ENCODE assay signal across 26 cellular contexts in the genomic region with DNA sequence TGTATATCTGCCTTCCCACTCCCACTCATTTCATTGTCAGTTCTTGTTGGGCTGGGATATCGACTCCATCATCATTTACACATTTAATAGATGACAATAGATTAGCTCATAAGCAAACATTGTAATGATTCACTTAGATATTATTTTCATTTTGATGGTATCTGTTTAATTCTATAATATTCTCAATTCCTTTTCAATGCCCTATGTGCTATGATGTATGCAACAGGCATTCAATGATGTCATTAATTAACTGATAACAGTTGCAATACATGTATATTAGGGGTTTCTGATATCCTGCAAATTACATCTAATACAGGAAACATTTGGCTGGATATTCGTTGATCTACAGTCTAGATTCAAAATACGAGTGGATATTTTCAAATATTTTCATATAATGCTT.
DNase-seq lines count a peak whose midpoint lies in the region; ATAC-seq, FAIRE-seq and TF ChIP-seq lines count a peak whose summit lies in the region.
"Had no signal": no experiment of that assay in that cellular context is flagged by ENCODE, and none has a peak within 500 bp of the region (broad histone marks: within the 10 kb centered on the region; RNA-seq: fewer than 3 reads in every experiment).

No MANE protein-coding gene starts in this region.

- H3K4me3 ChIP-seq in HepG2 (replicated peaks in 1 of 3; ENCODE audit: insufficient read depth in 1 of 3, low read depth in 2 of 3, low read length in 3 of 3) (no peak overlapping the region), right lobe of liver (no peak overlapping the region), bronchial epithelial cell (ENCODE audit: low read depth, low read length) (no peak overlapping the region), prostate gland (no peak overlapping the region)
- H3K4me3 ChIP-seq: BLaER1, GM12878 had no signal

- ATAC-seq in HepG2 (no peak), right lobe of liver (no peak), GM18870 (IDR thresholded peaks at IDR 0.05; ENCODE audit: unreplicated experiment) (no peak)
- ATAC-seq: GM12878 had no signal

- intact Hi-C loops in HepG2 (cut with micrococcal nuclease; ENCODE audit: unreplicated experiment) = no loop called here
- intact Hi-C loops in right lobe of liver (cut with DNase I) = no loop called here
- intact Hi-C loops in prostate gland (cut with DNase I) = no loop called here

- TF ChIP-seq POLR2A in HepG2 (IDR thresholded peaks at IDR 0.05; ENCODE audit: insufficient read depth in 1 of 2, low read depth in 2 of 2, low read length in 2 of 2) (no peak), right lobe of liver (IDR thresholded peaks at IDR 0.05) (no peak), prostate gland (IDR thresholded peaks at IDR 0.05) (no peak)

- H3K4me1 ChIP-seq in HepG2 (ENCODE audit: insufficient read depth, low read length) (no peaks in the 10 kb centered on the region), right lobe of liver (no peaks in the 10 kb centered on the region), prostate gland (replicated peaks) (no peaks in the 10 kb centered on the region)
- H3K4me1 ChIP-seq: BLaER1 had no signal

- H3K9ac ChIP-seq in HepG2 (ENCODE audit: insufficient read depth, low read depth, low read length) = no peak overlapping the region
- H3K9ac ChIP-seq: BLaER1 had no signal

- POLR2A ChIA-PET in HepG2 (lab: Yijun Ruan, JAX) = no interaction called here

- no TSS peak for BruUV-seq in HepG2 (replicated peaks; lab: Mats Ljungman, UMichigan)

- CTCF ChIA-PET in HepG2 (lab: Yijun Ruan, JAX; ENCODE audit: low intra/inter-chr PET ratio, low total read pairs) = no interaction called here

- H3K27me3 ChIP-seq in HepG2 (ENCODE audit: control insufficient read depth in 1 of 2, insufficient read depth in 2 of 2, low read length in 2 of 2) (no peaks in the 10 kb centered on the region), right lobe of liver (no peaks in the 10 kb centered on the region), bronchial epithelial cell (ENCODE audit: control insufficient read depth, insufficient read depth, low read length) (no peaks in the 10 kb centered on the region), prostate gland (replicated peaks; ENCODE audit: insufficient read depth) (no peaks in the 10 kb centered on the region)
- H3K27me3 ChIP-seq: BE2C, BLaER1 had no signal

- H3K4me2 ChIP-seq in HepG2 (ENCODE audit: low read depth, low read length) = no peak overlapping the region
- H3K4me2 ChIP-seq: BLaER1 had no signal

- TF ChIP-seq EP300 in HepG2 (IDR thresholded peaks at IDR 0.05; ENCODE audit: low read depth in 2 of 2, low read length in 2 of 2) (no peak), HepG2 (CRISPR knock-in tag; IDR thresholded peaks at IDR 0.05; ENCODE audit: borderline replicate concordance) (no peak)

- H2AFZ ChIP-seq in HepG2 (ENCODE audit: low read length) = no peak overlapping the region

- WGBS in HepG2 (ENCODE audit: low lambda C conversion rate) = 0% methylated on average over 3 of the region's 3 CpGs
- 61% methylated on average over 3 of the region's 3 CpGs for WGBS in right lobe of liver (ENCODE audit: insufficient coverage, low coverage, low lambda C conversion rate, missing lambda C conversion rate)
- 83% methylated on average over 3 of the region's 3 CpGs for WGBS in prostate gland

- H3K36me3 ChIP-seq in HepG2 (replicated peaks in 1 of 2; ENCODE audit: control insufficient read depth in 1 of 2, insufficient read depth in 2 of 2, low read length in 2 of 2) (no peaks in the 10 kb centered on the region), right lobe of liver (no peaks in the 10 kb centered on the region), bronchial epithelial cell (ENCODE audit: control insufficient read depth, insufficient read depth, low read length) (no peaks in the 10 kb centered on the region), prostate gland (no peaks in the 10 kb centered on the region)
- H3K36me3 ChIP-seq: BE2C, BLaER1 had no signal

- no peaks in the 10 kb centered on the region for H3K79me2 ChIP-seq in HepG2 (ENCODE audit: insufficient read depth, low read length)

- H3K27ac ChIP-seq in HepG2 (ENCODE audit: extremely low read length, insufficient read depth, low read length) (no peak overlapping the region), right lobe of liver (no peak overlapping the region), prostate gland (no peak overlapping the region)
- H3K27ac ChIP-seq: BLaER1 had no signal

- no peak for TF ChIP-seq RAD21 in HepG2 (CRISPR knock-in tag; IDR thresholded peaks at IDR 0.05)

- FAIRE-seq in HepG2 (lab: Jason Lieb, UNC) = no peak
- FAIRE-seq in bronchial epithelial cell (lab: Jason Lieb, UNC) = no peak
- FAIRE-seq: A204.1, GM12878, GM12892, GM18507, GM19239 had no signal

- DNase-seq in HepG2 (ENCODE audit: low spot score) (no peak), right lobe of liver (no peak), bronchial epithelial cell (ENCODE audit: low read depth) (peak; percentile 31), prostate gland (ENCODE audit: low spot score) (no peak)
- DNase-seq: 8988T; ACHN; BE2C; C1 segment of cervical spinal cord; CD4-positive, alpha-beta memory T cell; CD4-positive, CD25-positive, alpha-beta regulatory T cell; CD8-positive, alpha-beta memory T cell; COR-L47; DMS 273 treated with DMSO at 0.1 percent for 48 hours; DMS153; DMS53; DMS79; DND-41; EL; GDM1 had no signal

- no peaks in the 10 kb centered on the region for H4K20me1 ChIP-seq in HepG2 (ENCODE audit: insufficient read depth, low read length)
- H4K20me1 ChIP-seq: BLaER1 had no signal

- TF ChIP-seq CTCF in HepG2 (CRISPR knock-in tag; IDR thresholded peaks at IDR 0.05) (no peak), right lobe of liver (IDR thresholded peaks at IDR 0.05) (no peak), bronchial epithelial cell (IDR thresholded peaks at IDR 0.05; ENCODE audit: insufficient read depth, low read length, severe bottlenecking) (no peak), prostate gland (IDR thresholded peaks at IDR 0.05) (no peak)

- H3K9me3 ChIP-seq in HepG2 (ENCODE audit: low read length) (no peaks in the 10 kb centered on the region), right lobe of liver (no peaks in the 10 kb centered on the region), prostate gland (no peaks in the 10 kb centered on the region)
- H3K9me3 ChIP-seq: BE2C, BLaER1 had no signal

- in situ Hi-C loops in HepG2 (cut with HindIII; ENCODE audit: extremely low pct_ligation_motif_present, low pct_unique_long_range_greater_than_20kb) = no loop called here

TF ChIP-seq in HepG2, 621 proteins besides CTCF, POLR2A, EP300 and RAD21:
- TF ChIP-seq ATF7 (IDR thresholded peaks at IDR 0.05) (peak; percentile 68), ATF7 (CRISPR knock-in tag; IDR thresholded peaks at IDR 0.05) (no peak), ZNF891 (CRISPR knock-in tag; IDR thresholded peaks at IDR 0.05) (no peak), PITX1 (CRISPR knock-in tag; IDR thresholded peaks at IDR 0.05) (no peak)
